ENCODE assay signal across 10 cellular contexts in the genomic region with DNA sequence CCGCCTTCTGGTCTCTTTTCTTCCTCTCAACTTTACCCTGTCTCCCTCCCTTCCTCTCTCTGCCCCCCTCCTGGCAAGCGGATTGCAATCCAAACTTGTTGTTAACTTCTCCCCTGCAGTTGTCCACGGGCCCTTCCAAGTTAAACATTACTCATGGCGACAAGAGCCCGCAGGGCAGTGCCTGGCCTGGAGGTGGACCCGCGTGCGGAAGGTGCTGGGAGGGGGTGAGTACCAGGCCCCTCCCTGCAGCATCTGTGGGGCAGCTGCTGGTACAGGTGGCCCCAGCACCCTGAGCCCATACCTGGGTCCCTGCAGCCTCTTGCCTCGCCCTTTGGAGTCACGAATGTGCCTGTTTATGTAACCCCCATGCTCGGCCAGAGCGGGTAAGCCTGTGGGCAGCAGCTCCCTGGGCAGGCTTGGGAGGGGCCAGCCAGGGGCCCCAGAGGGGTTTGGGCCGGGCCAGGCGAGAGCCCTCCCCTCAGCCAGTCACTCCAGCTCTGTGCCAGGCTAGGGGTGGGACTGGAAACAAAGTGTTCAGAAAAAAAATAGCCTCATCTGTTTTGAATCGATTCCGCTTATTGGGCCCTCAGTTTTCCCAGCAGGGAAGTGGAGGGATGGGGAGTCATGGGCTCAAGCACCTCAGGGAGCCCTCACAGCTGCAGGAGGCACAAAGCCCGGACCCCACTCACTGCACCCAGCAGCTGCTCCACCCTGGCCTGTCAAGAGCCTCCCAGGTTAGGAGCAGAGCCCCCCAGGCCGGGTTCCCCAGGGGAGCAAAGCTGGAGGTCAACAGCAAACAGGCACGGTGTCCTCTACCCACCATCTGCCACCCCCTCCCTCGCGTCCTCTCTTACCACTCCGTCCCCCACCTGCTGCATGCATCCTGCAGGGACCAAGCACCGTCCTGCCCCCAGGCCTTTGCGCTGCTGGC. TPM values are rescaled to one million over a fixed set of nuclear protein-coding genes. Genes with fewer than 3 reads are reported as not detected.
DNase-seq lines count a peak whose midpoint lies in the region; ATAC-seq, FAIRE-seq and TF ChIP-seq lines count a peak whose summit lies in the region.
"Had no signal": no experiment of that assay in that cellular context is flagged by ENCODE, and none has a peak within 500 bp of the region (broad histone marks: within the 10 kb centered on the region; RNA-seq: fewer than 3 reads in every experiment).

No MANE protein-coding gene starts in this region.

- H3K9me2 ChIP-seq in hepatocyte (replicated peaks; ENCODE audit: insufficient read depth): no peaks in the 10 kb centered on the region

- H3K4me3 ChIP-seq in hepatocyte (no peak overlapping the region), stomach (no peak overlapping the region)

- ATAC-seq in GM19328 (IDR thresholded peaks at IDR 0.05; ENCODE audit: unreplicated experiment) (no peak), GM21447 (IDR thresholded peaks at IDR 0.05; ENCODE audit: unreplicated experiment) (no peak)
- ATAC-seq: activated CD8-positive, alpha-beta memory T cell treated with anti-CD3 and anti-CD28 coated beads, Interleukin-2, amount 10 ng/mL, durations not matched to agents 7 days and 5 days had no signal

- no peaks in the 10 kb centered on the region for H3K27me3 ChIP-seq in hepatocyte
- no peaks in the 10 kb centered on the region for H3K27me3 ChIP-seq in stomach

- FAIRE-seq in H54 (lab: Jason Lieb, UNC): no peak

- H3K4me1 ChIP-seq in hepatocyte (ENCODE audit: insufficient read depth) (peaks cover 57% of the 10 kb centered on the region), stomach (peaks cover 64 to 88% (median 84%) of the 10 kb centered on the region in 4 donors)

- DNase-seq in H54 (ENCODE audit: insufficient read length, low spot score): peak; percentile 77
- peak; percentile 94 for DNase-seq in astrocyte of the hippocampus (ENCODE audit: low read depth, low spot score)
- DNase-seq in hepatocyte (ENCODE audit: low spot score): peak; percentile 85
- DNase-seq in stomach: peak; percentile 88
- no peak for DNase-seq in activated CD4-positive, alpha-beta T cell treated with anti-CD3 and anti-CD28 coated beads for 48 hours
- no peak for DNase-seq in NOMO-1 (lab: John Stamatoyannopoulos, UW; ENCODE audit: unreplicated experiment in 2 of 2)
- DNase-seq: activated CD8-positive, alpha-beta memory T cell treated with anti-CD3 and anti-CD28 coated beads, Interleukin-2, amount 10 ng/mL, durations not matched to agents 7 days and 5 days had no signal

- 69% methylated on average over 24 of the region's 24 CpGs for WGBS in hepatocyte (ENCODE audit: low lambda C conversion rate, missing lambda C conversion rate)
- WGBS in stomach, 5 donors: 24 to 53% (median 37%) methylated on average over 20 to 24 of the region's 24 CpGs

- TF ChIP-seq POLR2A in H54 (IDR thresholded peaks at IDR 0.05; ENCODE audit: low read depth, low read length) (no peak), stomach (IDR thresholded peaks at IDR 0.05) (no peak)

- TF ChIP-seq CTCF in hepatocyte (IDR thresholded peaks at IDR 0.05; ENCODE audit: poor library complexity): no peak
- no peak for TF ChIP-seq CTCF in stomach (IDR thresholded peaks at IDR 0.05)

- H3K36me3 ChIP-seq in hepatocyte (replicated peaks; ENCODE audit: insufficient read depth, low read depth) (no peaks in the 10 kb centered on the region), stomach (no peaks in the 10 kb centered on the region)
- H3K36me3 ChIP-seq: neutrophil had no signal

- H3K79me2 ChIP-seq in hepatocyte: no peaks in the 10 kb centered on the region

- H3K9me3 ChIP-seq in hepatocyte (ENCODE audit: low read depth) (no peaks in the 10 kb centered on the region), stomach (no peaks in the 10 kb centered on the region)
- H3K9me3 ChIP-seq: neutrophil had no signal

- peak overlapping the region; percentile 35 for H3K4me2 ChIP-seq in hepatocyte

- H3K27ac ChIP-seq in hepatocyte (peak overlapping the region; percentile 62), stomach (peak overlapping the region; percentile 85 to 93 (median 89))
- H3K27ac ChIP-seq: neutrophil had no signal

- intact Hi-C loops in stomach (cut with DNase I; ENCODE audit: low total_unique reads): loop anchor here (10.0 kb wide), 1 partner anchor 96 kb away; no protein-coding TSS in a partner anchor

- TF ChIP-seq EP300 in stomach (IDR thresholded peaks at IDR 0.05): no peak

- H4K20me1 ChIP-seq in hepatocyte (ENCODE audit: insufficient read depth, poor library complexity, severe bottlenecking): no peaks in the 10 kb centered on the region

- no peak overlapping the region for H2AFZ ChIP-seq in hepatocyte

RNA-seq across cellular contexts. Expression of a gene that starts 14.0 kb away (rescaled TPM):
- total RNA-seq in hepatocyte (24.9 and 36.6 TPM in 2 replicates), stomach (100 to 1,000 TPM in 1 of 5 donors, 10 to 100 TPM in 3, 1 to 10 TPM in 1; 8.2 to 170 (median 25.8) TPM)
- polyA plus RNA-seq in hepatocyte (117 and 135 TPM in 2 replicates), stomach (100 to 1,000 TPM in 2 of 3 donors, 10 to 100 TPM in 1; 91.3 to 120 (median 101) TPM)

RNA-seq across cellular contexts. Expression of a gene that starts 19.5 kb away (rescaled TPM):
- total RNA-seq in hepatocyte: 17.1 and 21.9 TPM in 2 replicates
- 5.1 and 6.9 TPM in 2 replicates for polyA plus RNA-seq in hepatocyte
- total RNA-seq in stomach: 10 to 100 TPM; 18.7 to 84.0 (median 32.7) TPM
- 10 to 100 TPM in 2 of 3 donors, 1 to 10 TPM in 1; 7.4 to 14.8 (median 13.9) TPM for polyA plus RNA-seq in stomach

Comparison
In these comparisons a context has a peak if more than half of its experiments do, and no peak if none do; other contexts are left out.
1. DNase-seq: peak in H54 (single experiment), astrocyte of the hippocampus (single experiment), hepatocyte (single experiment) and stomach (single experiment); none in activated CD4-positive, alpha-beta T cell treated with anti-CD3 and anti-CD28 coated beads for 48 hours (single experiment) and NOMO-1 (0 of 2).